In genomic region chr6:49325901-49326300, GRCh38 we compare ENCODE assay signal across 21 cellular contexts.
A peak's percentile ranks its signal among the peaks of the same experiment; 100 is the strongest.
DNase-seq lines count a peak whose midpoint lies in the region; ATAC-seq and TF ChIP-seq lines count a peak whose summit lies in the region.
"Had no signal": no experiment of that assay in that cellular context is flagged by ENCODE, and none has a peak within 500 bp of the region (broad histone marks: within the 10 kb centered on the region; RNA-seq: fewer than 3 reads in every experiment).

No MANE protein-coding gene starts in this region.

- peak overlapping the region; percentile 32 for H3K27ac ChIP-seq in GM23248
- H3K27ac ChIP-seq in psoas muscle: peak overlapping the region; percentile 36
- no peak overlapping the region for H3K27ac ChIP-seq in mesendoderm (ENCODE audit: low read depth, low read length)
- H3K27ac ChIP-seq in GM23338 (ENCODE audit: low read depth): no peak overlapping the region
- H3K27ac ChIP-seq: tibial nerve had no signal

- no peak overlapping the region for H2BK5ac ChIP-seq in mesendoderm (ENCODE audit: low read length)

- 77 to 85% methylated on average over 1 of the region's 1 CpG for WGBS in GM23248 (ENCODE audit: low coverage in 1 of 2, low lambda C conversion rate in 2 of 2, missing lambda C conversion rate in 2 of 2), 2 experiments
- WGBS in psoas muscle, 3 donors: 48 to 53% (median 48%) methylated on average over 1 of the region's 1 CpG
- no CpG with 5 or more reads among the region's 1 CpG for WGBS in mesendoderm (ENCODE audit: extremely low coverage, insufficient coverage, low lambda C conversion rate)

- H3K56ac ChIP-seq in mesendoderm (ENCODE audit: low read length): no peak overlapping the region

- no peak overlapping the region for H2BK120ac ChIP-seq in mesendoderm (ENCODE audit: low read depth, low read length)

- no peaks in the 10 kb centered on the region for H4K20me1 ChIP-seq in GM23248 (ENCODE audit: insufficient read depth)
- no peaks in the 10 kb centered on the region for H4K20me1 ChIP-seq in GM23338 (replicated peaks; ENCODE audit: insufficient read depth)

- H3K9me3 ChIP-seq in GM23248 (ENCODE audit: low read depth) (no peaks in the 10 kb centered on the region), psoas muscle (no peaks in the 10 kb centered on the region)
- H3K9me3 ChIP-seq: BE2C, sigmoid colon, tibial nerve had no signal

- H3K9me3 Mint-ChIP-seq in GM23338: peaks cover 4% of the 10 kb centered on the region; the same call in 2 of the 3 replicates
- H3K9me3 Mint-ChIP-seq: activated CD4-positive, alpha-beta T cell treated with anti-CD3 and anti-CD28 coated beads, Interleukin-2, amount 10 ng/mL, durations not matched to agents 7 days and 5 days; stimulated activated naive CD8-positive, alpha-beta T cell treated with anti-CD3 and anti-CD28 coated beads, Interleukin-15, Interleukin-2, amounts not matched to agents 100 ng/mL and 50 ng/mL, for 24 hours; T-helper 1 cell treated with Interleukin-12 subunit alpha and Interleukin-12 subunit beta and Interleukin-4 antibody, amounts not matched to agents 30 μg/mL and 1 μg/mL, for 36 hours had no signal

- H3K27me3 Mint-ChIP-seq in GM23338 (ENCODE audit: insufficient read depth, low read depth, poor library complexity): no peaks in the 10 kb centered on the region
- H3K27me3 Mint-ChIP-seq: activated CD4-positive, alpha-beta T cell treated with anti-CD3 and anti-CD28 coated beads, Interleukin-2, amount 10 ng/mL, durations not matched to agents 7 days and 5 days; stimulated activated naive CD8-positive, alpha-beta T cell treated with anti-CD3 and anti-CD28 coated beads, Interleukin-15, Interleukin-2, amounts not matched to agents 100 ng/mL and 50 ng/mL, for 24 hours had no signal

- no peak overlapping the region for H3K4ac ChIP-seq in mesendoderm (ENCODE audit: low read depth, low read length)

- no peak overlapping the region for H3K27ac Mint-ChIP-seq in GM23338
- H3K27ac Mint-ChIP-seq: activated CD4-positive, alpha-beta T cell treated with anti-CD3 and anti-CD28 coated beads, Interleukin-2, amount 10 ng/mL, durations not matched to agents 7 days and 5 days; stimulated activated naive CD8-positive, alpha-beta T cell treated with anti-CD3 and anti-CD28 coated beads, Interleukin-15, Interleukin-2, amounts not matched to agents 100 ng/mL and 50 ng/mL, for 24 hours; T-helper 1 cell treated with Interleukin-12 subunit alpha and Interleukin-12 subunit beta and Interleukin-4 antibody, amounts not matched to agents 30 μg/mL and 1 μg/mL, for 36 hours had no signal

- H3K79me2 ChIP-seq in GM23248 (ENCODE audit: insufficient read depth) (no peaks in the 10 kb centered on the region), mesendoderm (ENCODE audit: control insufficient read depth, insufficient read depth, low read length) (no peaks in the 10 kb centered on the region), GM23338 (replicated peaks; ENCODE audit: insufficient read depth) (no peaks in the 10 kb centered on the region)

- H3K4me1 Mint-ChIP-seq in GM23338: peaks cover 4% of the 10 kb centered on the region; the same call in 2 of the 3 replicates
- H3K4me1 Mint-ChIP-seq: activated CD4-positive, alpha-beta T cell treated with anti-CD3 and anti-CD28 coated beads, Interleukin-2, amount 10 ng/mL, durations not matched to agents 7 days and 5 days had no signal

- H4K8ac ChIP-seq in mesendoderm (ENCODE audit: low read depth, low read length): no peak overlapping the region

- in situ Hi-C loops in GM23248 (cut with MboI): no loop called here

- TF ChIP-seq CTCF in epithelial cell of esophagus (IDR thresholded peaks at IDR 0.05; ENCODE audit: insufficient read depth, low read depth, low read length, missing control alignments) (no peak), psoas muscle (IDR thresholded peaks at IDR 0.05) (no peak), GM23338 (conservative IDR thresholded peaks at IDR 0.05; ENCODE audit: low read depth in 2 of 2) (no peak)

- no peak overlapping the region for H2AK5ac ChIP-seq in mesendoderm (ENCODE audit: low read length)

- H3K4me2 ChIP-seq in GM23248 (ENCODE audit: unreplicated experiment) (peak overlapping the region; percentile 55), mesendoderm (ENCODE audit: low read length) (no peak overlapping the region), GM23338 (no peak overlapping the region)

- intact Hi-C loops in psoas muscle (cut with DNase I): no loop called here

- H3K27me3 ChIP-seq in GM23248 (replicated peaks; ENCODE audit: insufficient read depth): no peaks in the 10 kb centered on the region
- H3K27me3 ChIP-seq in psoas muscle (ENCODE audit: insufficient read depth in 3 of 3, low read length in 2 of 3): no peaks in the 10 kb centered on the region
- H3K27me3 ChIP-seq in mesendoderm (ENCODE audit: insufficient read depth, low read length, poor library complexity): no peaks in the 10 kb centered on the region
- H3K27me3 ChIP-seq in GM23338 (ENCODE audit: insufficient read depth): no peaks in the 10 kb centered on the region
- H3K27me3 ChIP-seq: BE2C, sigmoid colon, tibial nerve had no signal

- H3K23ac ChIP-seq in mesendoderm (ENCODE audit: low read length): no peak overlapping the region

- H3K4me1 ChIP-seq in GM23248 (ENCODE audit: insufficient read depth): peaks cover 20% of the 10 kb centered on the region
- H3K4me1 ChIP-seq in psoas muscle: no peaks in the 10 kb centered on the region
- no peaks in the 10 kb centered on the region for H3K4me1 ChIP-seq in mesendoderm (ENCODE audit: control insufficient read depth, low read depth, low read length)
- H3K4me1 ChIP-seq in GM23338 (ENCODE audit: insufficient read depth): no peaks in the 10 kb centered on the region
- H3K4me1 ChIP-seq: BE2C, tibial nerve had no signal

- H3K36me3 ChIP-seq in GM23248 (ENCODE audit: low read depth) (no peaks in the 10 kb centered on the region), psoas muscle (ENCODE audit: insufficient read depth in 1 of 2, low read depth in 1 of 2) (no peaks in the 10 kb centered on the region), mesendoderm (ENCODE audit: control insufficient read depth, insufficient read depth, low read length) (no peaks in the 10 kb centered on the region), GM23338 (ENCODE audit: insufficient read depth) (no peaks in the 10 kb centered on the region)
- H3K36me3 ChIP-seq: BE2C, sigmoid colon, tibial nerve had no signal

- no peak overlapping the region for H2BK15ac ChIP-seq in mesendoderm (replicated peaks; ENCODE audit: low read depth)

- H3K36me3 Mint-ChIP-seq in GM23338 (ENCODE audit: low read depth): no peaks in the 10 kb centered on the region; the same call in 2 of the 3 replicates

- H3K4me3 Mint-ChIP-seq in GM23338: no peak overlapping the region
- H3K4me3 Mint-ChIP-seq: activated CD4-positive, alpha-beta T cell treated with anti-CD3 and anti-CD28 coated beads, Interleukin-2, amount 10 ng/mL, durations not matched to agents 7 days and 5 days; stimulated activated naive CD8-positive, alpha-beta T cell treated with anti-CD3 and anti-CD28 coated beads, Interleukin-15, Interleukin-2, amounts not matched to agents 100 ng/mL and 50 ng/mL, for 24 hours; T-helper 1 cell treated with Interleukin-12 subunit alpha and Interleukin-12 subunit beta and Interleukin-4 antibody, amounts not matched to agents 30 μg/mL and 1 μg/mL, for 36 hours had no signal

- ATAC-seq in psoas muscle: no peak
- no peak for ATAC-seq in HG03442 (IDR thresholded peaks at IDR 0.05; ENCODE audit: unreplicated experiment)
- no peak for ATAC-seq in GM23338

- DNase-seq in GM23248: peak; percentile 11
- peak; percentile 10 for DNase-seq in RKO (ENCODE audit: low spot score)
- DNase-seq in epithelial cell of esophagus (ENCODE audit: low read depth): peak; percentile 46
- no peak for DNase-seq in psoas muscle
- no peak for DNase-seq in mesendoderm
- DNase-seq in GM23338 (ENCODE audit: low spot score): no peak
- DNase-seq: activated CD4-positive, alpha-beta T cell treated with anti-CD3 and anti-CD28 coated beads, Interleukin-2, amount 10 ng/mL, durations not matched to agents 7 days and 5 days; activated gamma-delta T cell treated with Interleukin-2 at 50 U/mL for 16 hours; anterior cingulate cortex; BE2C; cortex of kidney; NCI-H1105 treated with DMSO at 0.1 percent for 48 hours; NCI-H526 treated with DMSO at 0.1 percent for 48 hours; nucleus accumbens; SHP77 treated with DMSO at 0.1 percent for 48 hours; sigmoid colon; stimulated activated CD4-positive, alpha-beta T cell treated with anti-CD3 and anti-CD28 coated beads, Interleukin-2, amount 100 ng/mL, for 24 hours had no signal

- H2AFZ ChIP-seq in GM23248: peak overlapping the region; percentile 41
- H2AFZ ChIP-seq in GM23338: no peak overlapping the region

- H3K9me2 ChIP-seq in GM23248 (ENCODE audit: insufficient read depth) (no peaks in the 10 kb centered on the region), GM23338 (ENCODE audit: insufficient read depth) (no peaks in the 10 kb centered on the region)

- no peak overlapping the region for H4K5ac ChIP-seq in mesendoderm (ENCODE audit: low read length)

- peaks cover 12% of the 10 kb centered on the region for H3F3A ChIP-seq in GM23248 (ENCODE audit: insufficient read depth)
- H3F3A ChIP-seq in GM23338 (replicated peaks; ENCODE audit: low read depth): no peaks in the 10 kb centered on the region

- H3K9ac ChIP-seq in GM23248: no peak overlapping the region
- H3K9ac ChIP-seq in mesendoderm (ENCODE audit: low read length): no peak overlapping the region

- H3K18ac ChIP-seq in mesendoderm (ENCODE audit: low read length): no peak overlapping the region

- H3K79me1 ChIP-seq in mesendoderm (ENCODE audit: low read length): no peaks in the 10 kb centered on the region

- H3K4me3 ChIP-seq in GM23248 (no peak overlapping the region), epithelial cell of esophagus (ENCODE audit: low read length) (no peak overlapping the region), psoas muscle (no peak overlapping the region), mesendoderm (ENCODE audit: low read length) (no peak overlapping the region), GM23338 (no peak overlapping the region)
- H3K4me3 ChIP-seq: sigmoid colon, tibial nerve had no signal

TF ChIP-seq in GM23338, 12 proteins besides CTCF, POLR2A, EP300 and RAD21 (continues in another document):
- TF ChIP-seq STAT1 (IDR thresholded peaks at IDR 0.05; ENCODE audit: unreplicated experiment): no peak
- TF ChIP-seq JUNB (IDR thresholded peaks at IDR 0.05; ENCODE audit: unreplicated experiment): no peak
- TF ChIP-seq EZH2 (IDR thresholded peaks at IDR 0.05; ENCODE audit: low read depth, unreplicated experiment): no peak
- no peak for TF ChIP-seq NANOG (IDR thresholded peaks at IDR 0.05; ENCODE audit: borderline replicate concordance)
- TF ChIP-seq EZH2phosphoT487 (IDR thresholded peaks at IDR 0.05; ENCODE audit: unreplicated experiment): no peak
- no peak for TF ChIP-seq ZNF331 (CRISPR knock-in tag; IDR thresholded peaks at IDR 0.05; ENCODE audit: low read depth)
- TF ChIP-seq ZNF114 (CRISPR knock-in tag; IDR thresholded peaks at IDR 0.05): no peak

Comparison
In these comparisons a context has a peak if more than half of its experiments do, and no peak if none do; other contexts are left out.
1. DNase-seq: peak in GM23248 (single experiment), RKO (single experiment) and epithelial cell of esophagus (single experiment); none in psoas muscle (0 of 2), mesendoderm (single experiment) and GM23338 (single experiment).
2. H3K27ac ChIP-seq: peak in GM23248 (single experiment) and psoas muscle (single experiment); none in mesendoderm (single experiment) and GM23338 (single experiment).